In genomic region chr12:56126732-56127239, GRCh38 we compare ENCODE assay signal across 1 cellular context.
TF ChIP-seq lines count a peak whose summit lies in the region.

No MANE protein-coding gene starts in this region.

TF ChIP-seq in K562, 482 proteins besides CTCF, POLR2A, EP300 and RAD21 (continued from another document and continues in another):
- no peak for TF ChIP-seq ZNF407 (IDR thresholded peaks at IDR 0.05; ENCODE audit: low read depth)
- peak; percentile 95 for TF ChIP-seq TAL1 (IDR thresholded peaks at IDR 0.05)
- no peak for TF ChIP-seq CSDE1 (IDR thresholded peaks at IDR 0.05)
- no peak for TF ChIP-seq SP2 (IDR thresholded peaks at IDR 0.05; ENCODE audit: extremely low read depth, low read depth, low read length, poor library complexity, severe bottlenecking)
- no peak for TF ChIP-seq ZNF124 (CRISPR knock-in tag; IDR thresholded peaks at IDR 0.05)
- TF ChIP-seq KAT2B (IDR thresholded peaks at IDR 0.05; ENCODE audit: low read depth, low read length), result no peak
- no peak for TF ChIP-seq RREB1 (CRISPR knock-in tag; IDR thresholded peaks at IDR 0.05)
- TF ChIP-seq ZNF830 (CRISPR knock-in tag; IDR thresholded peaks at IDR 0.05), result no peak
- TF ChIP-seq SRSF1 (IDR thresholded peaks at IDR 0.05; ENCODE audit: low read depth, low read length), result no peak
- TF ChIP-seq CTBP1 (IDR thresholded peaks at IDR 0.05; ENCODE audit: borderline replicate concordance), result peak; percentile 7; the same call in 1 of the 2 replicates
- no peak for TF ChIP-seq HCFC1 (IDR thresholded peaks at IDR 0.05; ENCODE audit: low read depth, low read length)
- no peak for TF ChIP-seq TFE3 (CRISPR knock-in tag; IDR thresholded peaks at IDR 0.05)
- no peak for TF ChIP-seq ELK3 (CRISPR knock-in tag; IDR thresholded peaks at IDR 0.05)
- TF ChIP-seq POLR2AphosphoS5 (IDR thresholded peaks at IDR 0.05; ENCODE audit: control insufficient read depth, insufficient read depth, low read depth, low read length), result peak; percentile 62; the same call in 1 of the 2 replicates
- no peak for TF ChIP-seq TRIM28 (IDR thresholded peaks at IDR 0.05)
- TF ChIP-seq TSHZ1 (CRISPR knock-in tag; IDR thresholded peaks at IDR 0.05), result no peak
- no peak for TF ChIP-seq ELF4 (CRISPR knock-in tag; IDR thresholded peaks at IDR 0.05)
- no peak; the same call in 1 of the 2 replicates for TF ChIP-seq ZNF592 (IDR thresholded peaks at IDR 0.05)
- peak; percentile 64; the same call in 1 of the 2 replicates for TF ChIP-seq SMAD4 (CRISPR knock-in tag; conservative IDR thresholded peaks at IDR 0.05)
- no peak for TF ChIP-seq TAF15 (IDR thresholded peaks at IDR 0.05; ENCODE audit: low read depth, low read length)
- no peak for TF ChIP-seq MED1 (CRISPR knock-in tag; IDR thresholded peaks at IDR 0.05; ENCODE audit: borderline replicate concordance)
- no peak for TF ChIP-seq NR0B1 (IDR thresholded peaks at IDR 0.05; ENCODE audit: partially characterized antibody)
- no peak for TF ChIP-seq ZNF655 (CRISPR knock-in tag; IDR thresholded peaks at IDR 0.05)
